11 cellular contexts compared by ENCODE assay signal in genomic region chr5:154367101-154367500, GRCh38.
DNase-seq lines count a peak whose midpoint lies in the region; ATAC-seq and TF ChIP-seq lines count a peak whose summit lies in the region.
"Had no signal": no experiment of that assay in that cellular context is flagged by ENCODE, and none has a peak within 500 bp of the region (broad histone marks: within the 10 kb centered on the region; RNA-seq: fewer than 3 reads in every experiment).

No MANE protein-coding gene starts in this region.

- peaks cover 73% of the 10 kb centered on the region for H3K4me1 ChIP-seq in RWPE2 (ENCODE audit: insufficient read depth, poor library complexity, severe bottlenecking)
- peaks cover 13% of the 10 kb centered on the region for H3K4me1 ChIP-seq in neural progenitor cell
- H3K4me1 ChIP-seq in left lung = peaks cover 11 to 14% of the 10 kb centered on the region in 2 donors

- peak overlapping the region; percentile 11 for H3K27ac Mint-ChIP-seq in neural progenitor cell
- H3K27ac Mint-ChIP-seq in nephron progenitor cell = no peak overlapping the region
- no peak overlapping the region for H3K27ac Mint-ChIP-seq in T-cell
- H3K27ac Mint-ChIP-seq: activated naive CD8-positive, alpha-beta T cell treated with anti-CD3 and anti-CD28 coated beads, Interleukin-2, amount 10 ng/mL, durations not matched to agents 7 days and 5 days had no signal

- H3K27me3 Mint-ChIP-seq in neural progenitor cell (ENCODE audit: insufficient read depth, low read depth) (peaks cover 4% of the 10 kb centered on the region), nephron progenitor cell (ENCODE audit: low read depth, poor library complexity) (peaks cover 18% of the 10 kb centered on the region), T-cell (no peaks in the 10 kb centered on the region)
- H3K27me3 Mint-ChIP-seq: activated naive CD8-positive, alpha-beta T cell treated with anti-CD3 and anti-CD28 coated beads, Interleukin-2, amount 10 ng/mL, durations not matched to agents 7 days and 5 days had no signal

- no peaks in the 10 kb centered on the region for H3K9me3 Mint-ChIP-seq in neural progenitor cell
- no peaks in the 10 kb centered on the region for H3K9me3 Mint-ChIP-seq in nephron progenitor cell
- no peaks in the 10 kb centered on the region for H3K9me3 Mint-ChIP-seq in T-cell
- H3K9me3 Mint-ChIP-seq: activated naive CD8-positive, alpha-beta T cell treated with anti-CD3 and anti-CD28 coated beads, Interleukin-2, amount 10 ng/mL, durations not matched to agents 7 days and 5 days had no signal

- H3K4me1 Mint-ChIP-seq in neural progenitor cell (peaks cover 67% of the 10 kb centered on the region), nephron progenitor cell (peaks cover 45% of the 10 kb centered on the region), T-cell (no peaks in the 10 kb centered on the region)
- H3K4me1 Mint-ChIP-seq: activated naive CD8-positive, alpha-beta T cell treated with anti-CD3 and anti-CD28 coated beads, Interleukin-2, amount 10 ng/mL, durations not matched to agents 7 days and 5 days had no signal

- no peak overlapping the region for H2AFZ ChIP-seq in neural progenitor cell (replicated peaks)

- CTCF ChIA-PET in T-cell (lab: Charles Lee) = no interaction called here

- TF ChIP-seq CTCF in RWPE2 (IDR thresholded peaks at IDR 0.05; ENCODE audit: poor library complexity, severe bottlenecking) = no peak
- no peak for TF ChIP-seq CTCF in neural progenitor cell (IDR thresholded peaks at IDR 0.05)
- TF ChIP-seq CTCF in left lung (IDR thresholded peaks at IDR 0.05) = no peak
- no peak for TF ChIP-seq CTCF in nephron progenitor cell (IDR thresholded peaks at IDR 0.05)

- H3K36me3 ChIP-seq in RWPE2 (ENCODE audit: low read depth) = no peaks in the 10 kb centered on the region
- H3K36me3 ChIP-seq in neural progenitor cell = no peaks in the 10 kb centered on the region
- H3K36me3 ChIP-seq in left lung = peaks cover 0 to 6% of the 10 kb centered on the region in 2 donors

- H3F3A ChIP-seq in neural progenitor cell (ENCODE audit: low read depth) = peaks cover 11% of the 10 kb centered on the region

- no peak for TF ChIP-seq POLR2A in GM18505 (IDR thresholded peaks at IDR 0.05; ENCODE audit: borderline replicate concordance, extremely low read depth, insufficient read depth, insufficient read length)

- POLR2A ChIA-PET in T-cell (lab: Charles Lee) = no interaction called here

- intact Hi-C loops in left lung (cut with DNase I) = no loop called here

- H3K27me3 ChIP-seq in RWPE2 (ENCODE audit: insufficient read depth, poor library complexity, severe bottlenecking) (no peaks in the 10 kb centered on the region), neural progenitor cell (no peaks in the 10 kb centered on the region), left lung (no peaks in the 10 kb centered on the region)
- H3K27me3 ChIP-seq: neutrophil had no signal

- H3K4me3 ChIP-seq in RWPE2 (ENCODE audit: severe bottlenecking) = no peak overlapping the region
- H3K4me3 ChIP-seq in neural progenitor cell = no peak overlapping the region
- no peak overlapping the region for H3K4me3 ChIP-seq in left lung

- ATAC-seq in GM18505 (IDR thresholded peaks at IDR 0.05; ENCODE audit: unreplicated experiment) = peak; percentile 53
- peak; percentile 91 for ATAC-seq in HG02610 (IDR thresholded peaks at IDR 0.05; ENCODE audit: unreplicated experiment)
- ATAC-seq in RWPE2 (ENCODE audit: low read depth) = no peak
- ATAC-seq in left lung = no peak
- ATAC-seq in T-cell (replicated peaks in 1 of 4) = no peak

- H3K4me3 Mint-ChIP-seq in neural progenitor cell (no peak overlapping the region), nephron progenitor cell (no peak overlapping the region), T-cell (no peak overlapping the region)
- H3K4me3 Mint-ChIP-seq: activated naive CD8-positive, alpha-beta T cell treated with anti-CD3 and anti-CD28 coated beads, Interleukin-2, amount 10 ng/mL, durations not matched to agents 7 days and 5 days had no signal

- H3K9me3 ChIP-seq in RWPE2 (ENCODE audit: severe bottlenecking) = no peaks in the 10 kb centered on the region
- no peaks in the 10 kb centered on the region for H3K9me3 ChIP-seq in neural progenitor cell (ENCODE audit: low read depth)
- no peaks in the 10 kb centered on the region for H3K9me3 ChIP-seq in left lung
- H3K9me3 ChIP-seq: neutrophil had no signal

- no peaks in the 10 kb centered on the region for H3K79me2 ChIP-seq in neural progenitor cell (ENCODE audit: low read depth)

- peak overlapping the region; percentile 96 for H3K27ac ChIP-seq in RWPE2 (ENCODE audit: poor library complexity, severe bottlenecking)
- H3K27ac ChIP-seq in neural progenitor cell = no peak overlapping the region
- peak overlapping the region in 1 of 2 donors; percentile 78 for H3K27ac ChIP-seq in left lung
- H3K27ac ChIP-seq: neutrophil had no signal

- no peak overlapping the region for H3K4me2 ChIP-seq in neural progenitor cell

- H3K36me3 Mint-ChIP-seq in neural progenitor cell (peaks cover 6% of the 10 kb centered on the region), nephron progenitor cell (ENCODE audit: low read depth) (peaks cover 9% of the 10 kb centered on the region), T-cell (peaks cover 41% of the 10 kb centered on the region)

- DNase-seq in RWPE2 (ENCODE audit: low spot score) (no peak), neural progenitor cell (ENCODE audit: low spot score) (no peak), left lung (no peak), DMS153 treated with DMSO at 0.1 percent for 48 hours (lab: John Stamatoyannopoulos, UW; ENCODE audit: unreplicated experiment) (no peak), nephron progenitor cell (no peak), T-cell (no peak)
- DNase-seq: activated naive CD8-positive, alpha-beta T cell treated with anti-CD3 and anti-CD28 coated beads, Interleukin-2, amount 10 ng/mL, durations not matched to agents 7 days and 5 days; head of caudate nucleus had no signal

- H4K20me1 ChIP-seq in neural progenitor cell (ENCODE audit: low read depth) = no peaks in the 10 kb centered on the region

- H3K9ac ChIP-seq in neural progenitor cell = no peak overlapping the region

Comparison
In these comparisons a context has a peak if more than half of its experiments do, and no peak if none do; other contexts are left out.
1. ATAC-seq: peak in GM18505 (single experiment) and HG02610 (single experiment); none in RWPE2 (single experiment), left lung (single experiment) and T-cell (0 of 4).